ENCODE assay signal across 9 cellular contexts in genomic region chr10:103278862-103279298, GRCh38. TPM values are rescaled to one million over a fixed set of nuclear protein-coding genes. Genes with fewer than 3 reads are reported as not detected.
A peak's percentile ranks its signal among the peaks of the same experiment; 100 is the strongest.
DNase-seq lines count a peak whose midpoint lies in the region; ATAC-seq, FAIRE-seq and TF ChIP-seq lines count a peak whose summit lies in the region.
"Had no signal": no experiment of that assay in that cellular context is flagged by ENCODE, and none has a peak within 500 bp of the region (broad histone marks: within the 10 kb centered on the region; RNA-seq: fewer than 3 reads in every experiment).

No MANE protein-coding gene starts in this region.

- no peak overlapping the region for H3K9ac ChIP-seq in kidney (ENCODE audit: low read length in 2 of 2)

- WGBS in adrenal gland, 4 donors, result 2 to 5% (median 4%) methylated on average over 10 to 11 of the region's 11 CpGs

- peaks cover 27% of the 10 kb centered on the region for H3F3A ChIP-seq in GM23338 (replicated peaks; ENCODE audit: low read depth)

- H3K4me3 Mint-ChIP-seq in GM23338, result peak overlapping the region; percentile 62
- peak overlapping the region in 1 of 2 donors; percentile 33 for H3K4me3 Mint-ChIP-seq in stimulated activated naive CD8-positive, alpha-beta T cell treated with anti-CD3 and anti-CD28 coated beads, Interleukin-15, amount 100 ng/mL, for 72 hours

- H3K36me3 ChIP-seq in GM23338 (ENCODE audit: insufficient read depth) (no peaks in the 10 kb centered on the region), adrenal gland (replicated peaks in 1 of 2) (no peaks in the 10 kb centered on the region), kidney (ENCODE audit: control insufficient read depth in 1 of 2, insufficient read depth in 2 of 2, low read length in 2 of 2) (no peaks in the 10 kb centered on the region)

- no peaks in the 10 kb centered on the region; the same call in 2 of the 3 replicates for H3K36me3 Mint-ChIP-seq in GM23338 (ENCODE audit: low read depth)

- H3K79me2 ChIP-seq in GM23338 (replicated peaks; ENCODE audit: insufficient read depth), result no peaks in the 10 kb centered on the region

- H3K9me3 Mint-ChIP-seq in GM23338, result no peaks in the 10 kb centered on the region; the same call in 2 of the 3 replicates
- peaks cover 5 to 9% of the 10 kb centered on the region in 2 donors for H3K9me3 Mint-ChIP-seq in stimulated activated naive CD8-positive, alpha-beta T cell treated with anti-CD3 and anti-CD28 coated beads, Interleukin-15, amount 100 ng/mL, for 72 hours

- H2AFZ ChIP-seq in GM23338, result no peak overlapping the region

- peaks cover 55% of the 10 kb centered on the region for H3K27me3 Mint-ChIP-seq in GM23338 (ENCODE audit: insufficient read depth, low read depth, poor library complexity)
- H3K27me3 Mint-ChIP-seq in stimulated activated naive CD8-positive, alpha-beta T cell treated with anti-CD3 and anti-CD28 coated beads, Interleukin-15, amount 100 ng/mL, for 72 hours, result peaks cover 87% of the 10 kb centered on the region

- peaks cover 33% of the 10 kb centered on the region for H3K4me1 ChIP-seq in GM23338 (ENCODE audit: insufficient read depth)
- H3K4me1 ChIP-seq in adrenal gland (replicated peaks in 1 of 2), result peaks cover 8 to 14% of the 10 kb centered on the region in 2 donors
- peaks cover 0 to 8% of the 10 kb centered on the region in 2 donors for H3K4me1 ChIP-seq in kidney (ENCODE audit: control insufficient read depth in 1 of 2, insufficient read depth in 1 of 2, low read depth in 1 of 2, low read length in 2 of 2)

- peak; percentile 91 for DNase-seq in GM23338 (ENCODE audit: low spot score)
- DNase-seq in adrenal gland, result peak in 6 of 7 donors; percentile 38 to 67 (median 56)
- DNase-seq in islet precursor cell, result peak; percentile 77
- DNase-seq in stimulated activated naive CD8-positive, alpha-beta T cell treated with anti-CD3 and anti-CD28 coated beads, Interleukin-15, amount 100 ng/mL, for 72 hours, result peak; percentile 19 to 23
- no peak for DNase-seq in kidney

- H3K4me1 Mint-ChIP-seq in GM23338, result peaks cover 29% of the 10 kb centered on the region
- peaks cover 35% of the 10 kb centered on the region for H3K4me1 Mint-ChIP-seq in stimulated activated naive CD8-positive, alpha-beta T cell treated with anti-CD3 and anti-CD28 coated beads, Interleukin-15, amount 100 ng/mL, for 72 hours

- no peak for TF ChIP-seq CTCF in GM23338 (conservative IDR thresholded peaks at IDR 0.05; ENCODE audit: low read depth in 2 of 2)
- no peak for TF ChIP-seq CTCF in adrenal gland (IDR thresholded peaks at IDR 0.05)
- no peak for TF ChIP-seq CTCF in kidney (IDR thresholded peaks at IDR 0.05; ENCODE audit: borderline replicate concordance, extremely low read depth, insufficient read depth)

- peaks cover 19% of the 10 kb centered on the region for H4K20me1 ChIP-seq in GM23338 (replicated peaks; ENCODE audit: insufficient read depth)

- ATAC-seq in GM23338, result no peak
- ATAC-seq in stimulated activated naive CD8-positive, alpha-beta T cell treated with anti-CD3 and anti-CD28 coated beads, Interleukin-15, amount 100 ng/mL, for 72 hours, result no peak
- no peak for ATAC-seq in HG03175 (IDR thresholded peaks at IDR 0.05; ENCODE audit: unreplicated experiment)
- ATAC-seq: Panc1 had no signal

- H3K27ac ChIP-seq in GM23338 (ENCODE audit: low read depth) (no peak overlapping the region), adrenal gland (no peak overlapping the region), kidney (ENCODE audit: low read depth in 2 of 2, low read length in 2 of 2) (no peak overlapping the region)

- H3K4me3 ChIP-seq in GM23338 (peak overlapping the region; percentile 85), adrenal gland (no peak overlapping the region), kidney (ENCODE audit: low read length in 2 of 2) (no peak overlapping the region)

- H3K4me2 ChIP-seq in GM23338, result peak overlapping the region; percentile 99; the same call in 1 of the 2 replicates

- FAIRE-seq in kidney (lab: Jason Lieb, UNC), result no peak

- H3K9me2 ChIP-seq in GM23338 (ENCODE audit: insufficient read depth), result no peaks in the 10 kb centered on the region

- intact Hi-C loops in adrenal gland (cut with DNase I) (no loop called here), kidney (cut with DNase I) (no loop called here)

- TF ChIP-seq POLR2A in adrenal gland (IDR thresholded peaks at IDR 0.05), result no peak

- H3K27ac Mint-ChIP-seq in GM23338, result no peak overlapping the region
- H3K27ac Mint-ChIP-seq in stimulated activated naive CD8-positive, alpha-beta T cell treated with anti-CD3 and anti-CD28 coated beads, Interleukin-15, amount 100 ng/mL, for 72 hours, result no peak overlapping the region

- peaks cover 64% of the 10 kb centered on the region for H3K27me3 ChIP-seq in GM23338 (ENCODE audit: insufficient read depth)
- H3K27me3 ChIP-seq in adrenal gland, result peaks cover 25% of the 10 kb centered on the region

- no peaks in the 10 kb centered on the region for H3K9me3 ChIP-seq in adrenal gland (replicated peaks in 1 of 3)
- H3K9me3 ChIP-seq in kidney (ENCODE audit: control insufficient read depth in 1 of 2, low read length in 2 of 2), result no peaks in the 10 kb centered on the region

TF ChIP-seq in GM23338, 12 proteins besides CTCF, POLR2A, EP300 and RAD21:
- TF ChIP-seq REST (IDR thresholded peaks at IDR 0.05; ENCODE audit: unreplicated experiment), result peak; percentile 96
- no peak for TF ChIP-seq ZNF114 (CRISPR knock-in tag; IDR thresholded peaks at IDR 0.05)
TF ChIP-seq in GM23338: peak in this region for 1.

TF ChIP-seq in PFSK-1, 5 proteins besides CTCF, POLR2A, EP300 and RAD21:
- TF ChIP-seq FOXP2 (optimal IDR thresholded peaks at IDR 0.05; ENCODE audit: borderline replicate concordance, extremely low read depth, extremely low read length, insufficient read depth) (no peak), TAF1 (IDR thresholded peaks at IDR 0.05; ENCODE audit: borderline replicate concordance, insufficient read depth, low read length) (no peak), REST (IDR thresholded peaks at IDR 0.05; ENCODE audit: insufficient read depth in 1 of 2, low read depth in 2 of 2, low read length in 2 of 2) (peak; percentile 95 to 99), SIN3A (IDR thresholded peaks at IDR 0.05; ENCODE audit: borderline replicate concordance, insufficient read depth, low read length) (no peak), POLR2AphosphoS5 (IDR thresholded peaks at IDR 0.05; ENCODE audit: low read depth, low read length) (no peak)

RNA-seq across cellular contexts. Expression of gene INA, which starts 1.9 kb away (rescaled TPM):
- total RNA-seq in GM23338 (2014; rRNA removed; shearing (Covaris generic)), result 25.1 and 26.1 TPM in 2 replicates
- 9.0 and 10.0 TPM in 2 replicates for polyA plus RNA-seq in GM23338 (2016; fragmentation: Nextera tagmentation; extraction: Ambion mirVana)
- not detected for polyA plus RNA-seq in PFSK-1 (2012; ENCODE audit: insufficient read length, low read depth)
- 10 to 100 TPM in 2 of 8 donors, 1 to 10 TPM in 1, under 1 TPM in 4, not detected in 1; 0.18 to 11.1 (median 0.99) TPM for total RNA-seq in adrenal gland
- polyA plus RNA-seq in adrenal gland, result 10 to 100 TPM in 2 of 3 donors, 1 to 10 TPM in 1; 4.7 to 18.3 (median 14.8) TPM
- total RNA-seq in kidney, result 0.16 TPM
- not detected for polyA plus RNA-seq in kidney (ENCODE audit: insufficient read depth, low read depth, low replicate concordance)

RNA-seq across cellular contexts. Expression of gene RPEL1, which starts 33.2 kb away (rescaled TPM):
- total RNA-seq in GM23338 (2014; rRNA removed; shearing (Covaris generic)), result not detected in 2 replicates
- polyA plus RNA-seq in GM23338 (2016; fragmentation: Nextera tagmentation; extraction: Ambion mirVana) (0.21 TPM in 1 of 2 replicates, not detected in the other), adrenal gland (under 1 TPM in 1 of 3 donors, not detected in 2; 0.09 TPM), kidney (ENCODE audit: insufficient read depth, low read depth, low replicate concordance) (not detected)
- not detected for polyA plus RNA-seq in PFSK-1 (2012; ENCODE audit: insufficient read length, low read depth)
- total RNA-seq in adrenal gland (not detected), kidney (not detected)
- total RNA-seq: mononuclear cell had no signal
